In genomic region chr13:85597790-85598500, GRCh38 we compare ENCODE assay signal across 18 cellular contexts.
DNase-seq lines count a peak whose midpoint lies in the region; ATAC-seq and TF ChIP-seq lines count a peak whose summit lies in the region.
"Had no signal": no experiment of that assay in that cellular context is flagged by ENCODE, and none has a peak within 500 bp of the region (broad histone marks: within the 10 kb centered on the region; RNA-seq: fewer than 3 reads in every experiment).

No MANE protein-coding gene starts in this region.

- no peaks in the 10 kb centered on the region for H3K9me3 ChIP-seq in smooth muscle cell (replicated peaks; ENCODE audit: low read depth)

- H3K36me3 ChIP-seq in smooth muscle cell (ENCODE audit: low read depth), result no peaks in the 10 kb centered on the region

- H3K4me3 ChIP-seq in smooth muscle cell, result no peak overlapping the region
- H3K4me3 ChIP-seq: PC-9, SK-N-MC had no signal

- DNase-seq in HT1080 (ENCODE audit: low read depth), result peak; percentile 59
- DNase-seq in SW480 (ENCODE audit: low spot score), result peak; percentile 68
- DNase-seq in epithelial cell of prostate (ENCODE audit: low read depth, low spot score), result peak; percentile 52
- DNase-seq in smooth muscle cell (lab: John Stamatoyannopoulos, UW; ENCODE audit: unreplicated experiment), result no peak
- no peak for DNase-seq in NCI-H187 (lab: John Stamatoyannopoulos, UW)
- DNase-seq in HuH-7.5 (ENCODE audit: low spot score), result no peak
- DNase-seq: CD8-positive, alpha-beta T cell; DND-41; GOT3; Kasumi-1; MV-4-11; NCI-H1436; NCI-H2081; NCI-H526 treated with DMSO at 0.1 percent for 48 hours; PC-9 had no signal

- no peak overlapping the region for H3K4me2 ChIP-seq in smooth muscle cell
- H3K4me2 ChIP-seq: PC-9 had no signal

- H3K27ac ChIP-seq in epithelial cell of prostate (peak overlapping the region; percentile 68), smooth muscle cell (ENCODE audit: low read depth) (peak overlapping the region; percentile 28)
- H3K27ac ChIP-seq: PC-9, SK-N-MC had no signal

- no peak overlapping the region for H2AFZ ChIP-seq in smooth muscle cell (ENCODE audit: low read depth)
- H2AFZ ChIP-seq: PC-9 had no signal

- TF ChIP-seq CTCF in smooth muscle cell (IDR thresholded peaks at IDR 0.05; ENCODE audit: borderline replicate concordance, insufficient read depth, poor library complexity, severe bottlenecking), result no peak

- no peaks in the 10 kb centered on the region for H3K79me2 ChIP-seq in smooth muscle cell (ENCODE audit: low read depth)

- no peaks in the 10 kb centered on the region for H3K4me1 ChIP-seq in smooth muscle cell (ENCODE audit: low read depth)

- no peak overlapping the region for H3K9ac ChIP-seq in smooth muscle cell (ENCODE audit: low read depth)

- WGBS in smooth muscle cell (ENCODE audit: low lambda C conversion rate), result 65% methylated on average over 4 of the region's 4 CpGs

- H3F3A ChIP-seq in smooth muscle cell (ENCODE audit: low read depth), result no peaks in the 10 kb centered on the region

- H3K27me3 ChIP-seq in smooth muscle cell (ENCODE audit: low read depth), result no peaks in the 10 kb centered on the region

- no peak for ATAC-seq in GM19324 (IDR thresholded peaks at IDR 0.05; ENCODE audit: low FRiP score, unreplicated experiment)
- ATAC-seq: CD8-positive, alpha-beta T cell; HepG2 had no signal

- no peaks in the 10 kb centered on the region for H4K20me1 ChIP-seq in smooth muscle cell (ENCODE audit: low read depth)

Comparison
In these comparisons a context has a peak if more than half of its experiments do, and no peak if none do; other contexts are left out.
1. DNase-seq: peak in HT1080 (single experiment), SW480 (single experiment) and epithelial cell of prostate (single experiment); none in smooth muscle cell (single experiment), NCI-H187 (0 of 2) and HuH-7.5 (single experiment).